ENCODE assay signal across 13 cellular contexts in the genomic region with DNA sequence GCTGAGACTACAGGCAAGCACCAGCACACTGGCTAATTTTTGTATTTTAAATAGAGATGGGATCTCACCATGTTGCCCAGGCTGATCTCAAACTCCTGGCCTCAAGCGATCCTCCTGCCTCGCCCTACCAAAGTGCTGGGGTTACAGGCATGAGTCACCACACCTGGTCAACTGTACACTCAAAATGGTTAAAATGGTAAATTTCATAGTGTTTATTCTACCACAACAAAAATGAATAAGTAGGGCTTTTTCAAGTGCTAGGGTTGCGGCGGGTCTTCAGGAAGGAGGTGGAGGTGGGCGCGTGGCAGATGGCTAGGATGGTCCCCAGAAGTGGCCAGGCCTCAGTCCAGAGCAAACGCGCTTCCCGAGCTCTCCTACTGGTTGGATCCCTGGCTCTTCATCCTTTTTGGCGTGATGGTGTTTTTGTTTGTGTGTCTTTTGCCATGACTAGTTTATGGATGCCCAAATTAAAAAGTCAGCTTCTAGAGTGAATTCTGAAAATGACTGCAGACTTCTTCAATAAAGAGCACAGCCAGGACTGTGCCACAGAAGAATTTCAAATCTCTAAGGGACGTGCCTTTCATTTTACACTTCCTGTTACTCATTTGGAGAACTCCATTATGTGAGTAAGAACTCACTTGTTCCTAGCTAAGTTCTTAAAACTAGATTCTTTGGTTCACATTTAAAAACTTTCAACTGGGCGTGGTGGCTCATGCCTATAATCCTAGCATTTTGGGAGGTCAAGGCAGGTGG.
A peak's percentile ranks its signal among the peaks of the same experiment; 100 is the strongest.
DNase-seq lines count a peak whose midpoint lies in the region; ATAC-seq, FAIRE-seq and TF ChIP-seq lines count a peak whose summit lies in the region.
"Had no signal": no experiment of that assay in that cellular context is flagged by ENCODE, and none has a peak within 500 bp of the region (broad histone marks: within the 10 kb centered on the region; RNA-seq: fewer than 3 reads in every experiment).

No MANE protein-coding gene starts in this region.

- no peaks in the 10 kb centered on the region for H3K36me3 ChIP-seq in BLaER1
- H3K36me3 ChIP-seq in ovary, result no peaks in the 10 kb centered on the region

- no peaks in the 10 kb centered on the region for H3K27me3 ChIP-seq in BLaER1
- no peaks in the 10 kb centered on the region for H3K27me3 ChIP-seq in ovary
- H3K27me3 ChIP-seq: hepatocyte had no signal

- peaks cover 12% of the 10 kb centered on the region for H3K9me3 ChIP-seq in BLaER1
- no peaks in the 10 kb centered on the region for H3K9me3 ChIP-seq in ovary

- no peak for TF ChIP-seq POLR2A in ovary (IDR thresholded peaks at IDR 0.05)

- H3K9ac ChIP-seq in BLaER1, result no peak overlapping the region

- H3K27ac ChIP-seq in BLaER1 (no peak overlapping the region; the same call in 1 of the 2 replicates), ovary (no peak overlapping the region)
- H3K27ac ChIP-seq: hepatocyte had no signal

- DNase-seq in NCI-H1092 (lab: John Stamatoyannopoulos, UW), result no peak
- no peak for DNase-seq in ovary
- no peak for DNase-seq in ecto neural progenitor cell (ENCODE audit: low spot score)
- DNase-seq in D721Med (ENCODE audit: insufficient read length, low spot score), result no peak
- DNase-seq: NCI-H69; stimulated activated naive CD4-positive, alpha-beta T cell treated with Interleukin-2 at 50 U/mL for 16 hours had no signal

- 87 to 94% (median 89%) methylated on average over 12 of the region's 12 CpGs for WGBS in ovary, 3 donors

- H4K20me1 ChIP-seq in BLaER1, result no peaks in the 10 kb centered on the region

- H3K4me3 ChIP-seq in BLaER1 (no peak overlapping the region), ovary (no peak overlapping the region)
- H3K4me3 ChIP-seq: hepatocyte, smooth muscle cell had no signal

- intact Hi-C loops in ovary (cut with DNase I), result no loop called here

- H3K4me2 ChIP-seq in BLaER1, result peak overlapping the region; percentile 51
- H3K4me2 ChIP-seq: hepatocyte, smooth muscle cell had no signal

- peaks cover 24% of the 10 kb centered on the region for H3K4me1 ChIP-seq in BLaER1
- H3K4me1 ChIP-seq in ovary (ENCODE audit: insufficient read depth), result no peaks in the 10 kb centered on the region

- no peak for TF ChIP-seq EP300 in ovary (IDR thresholded peaks at IDR 0.05)

- peak; percentile 87 for ATAC-seq in GM19023 (IDR thresholded peaks at IDR 0.05; ENCODE audit: unreplicated experiment)
- ATAC-seq in HG02610 (IDR thresholded peaks at IDR 0.05; ENCODE audit: unreplicated experiment), result peak; percentile 90
- peak; percentile 91 for ATAC-seq in HG03469 (IDR thresholded peaks at IDR 0.05; ENCODE audit: unreplicated experiment)

- no peak for FAIRE-seq in D721Med (lab: Jason Lieb, UNC)
- FAIRE-seq: colon had no signal

- TF ChIP-seq CTCF in ovary (IDR thresholded peaks at IDR 0.05) (no peak), D721Med (IDR thresholded peaks at IDR 0.05; ENCODE audit: insufficient read depth, missing control alignments) (no peak)
